ENCODE assay signal across 9 cellular contexts in genomic region chr17:36949461-36949927, GRCh38. TPM values are rescaled to one million over a fixed set of nuclear protein-coding genes. Genes with fewer than 3 reads are reported as not detected.
DNase-seq lines count a peak whose midpoint lies in the region; ATAC-seq, FAIRE-seq and TF ChIP-seq lines count a peak whose summit lies in the region.
"Had no signal": no experiment of that assay in that cellular context is flagged by ENCODE, and none has a peak within 500 bp of the region (broad histone marks: within the 10 kb centered on the region; RNA-seq: fewer than 3 reads in every experiment).

No MANE protein-coding gene starts in this region.

- FAIRE-seq in pancreas (lab: Jason Lieb, UNC) = no peak
- FAIRE-seq: islet of Langerhans had no signal

- no peaks in the 10 kb centered on the region for H3K9me3 Mint-ChIP-seq in activated CD8-positive, alpha-beta memory T cell treated with anti-CD3 and anti-CD28 coated beads, Interleukin-2, amount 10 ng/mL, durations not matched to agents 7 days and 5 days (ENCODE audit: low read depth)

- H3F3A ChIP-seq in SK-N-SH (replicated peaks; ENCODE audit: insufficient read depth) = peaks cover 4% of the 10 kb centered on the region

- H3K4me2 ChIP-seq in SK-N-SH = peak overlapping the region; percentile 94

- peak overlapping the region; percentile 75 for H2AFZ ChIP-seq in SK-N-SH (ENCODE audit: low read depth)

- DNase-seq in activated CD8-positive, alpha-beta memory T cell treated with anti-CD3 and anti-CD28 coated beads, Interleukin-2, amount 10 ng/mL, durations not matched to agents 7 days and 5 days = no peak
- DNase-seq in activated CD8-positive, alpha-beta memory T cell treated with anti-CD3 and anti-CD28 coated beads, Interleukin-2, amount 50 U/mL, for 4 hours = no peak
- DNase-seq in SK-N-SH = no peak
- DNase-seq in fibroblast of the aortic adventitia (ENCODE audit: low read depth) = no peak
- DNase-seq in pancreas = no peak
- DNase-seq in epidermal melanocyte (ENCODE audit: insufficient read length, low spot score) = no peak

- intact Hi-C loops in pancreas (cut with DNase I) = no loop called here

- peaks cover 39% of the 10 kb centered on the region for H3K27me3 Mint-ChIP-seq in activated CD8-positive, alpha-beta memory T cell treated with anti-CD3 and anti-CD28 coated beads, Interleukin-2, amount 10 ng/mL, durations not matched to agents 7 days and 5 days

- H3K36me3 ChIP-seq in SK-N-SH (replicated peaks in 1 of 2; ENCODE audit: control insufficient read depth in 1 of 2, insufficient read depth in 2 of 2, low read length in 1 of 2) (peaks cover 35 to 39% of the 10 kb centered on the region in 2 experiments), pancreas (peaks cover 0 to 13% (median 5%) of the 10 kb centered on the region in 3 donors)

- peaks cover 41% of the 10 kb centered on the region for H3K36me3 Mint-ChIP-seq in activated CD8-positive, alpha-beta memory T cell treated with anti-CD3 and anti-CD28 coated beads, Interleukin-2, amount 10 ng/mL, durations not matched to agents 7 days and 5 days

- no peak for ATAC-seq in activated CD8-positive, alpha-beta memory T cell treated with anti-CD3 and anti-CD28 coated beads, Interleukin-2, amount 10 ng/mL, durations not matched to agents 7 days and 5 days
- peak; percentile 41 to 55 (median 48) for ATAC-seq in pancreas
- no peak for ATAC-seq in HG03354 (IDR thresholded peaks at IDR 0.05; ENCODE audit: poor library complexity, severe bottlenecking, unreplicated experiment)
- ATAC-seq in GM21381 (IDR thresholded peaks at IDR 0.05; ENCODE audit: unreplicated experiment) = no peak

- peaks cover 42% of the 10 kb centered on the region for H3K4me1 Mint-ChIP-seq in activated CD8-positive, alpha-beta memory T cell treated with anti-CD3 and anti-CD28 coated beads, Interleukin-2, amount 10 ng/mL, durations not matched to agents 7 days and 5 days

- H3K4me3 Mint-ChIP-seq in activated CD8-positive, alpha-beta memory T cell treated with anti-CD3 and anti-CD28 coated beads, Interleukin-2, amount 10 ng/mL, durations not matched to agents 7 days and 5 days = peak overlapping the region; percentile 87

- 0 out of 2 replicates have a peak, but pooled peaks have one; percentile 2 for TF ChIP-seq RAD21 in SK-N-SH (IDR thresholded peaks at IDR 0.05; ENCODE audit: low read length)

- peak overlapping the region; percentile 95 for H3K27ac Mint-ChIP-seq in activated CD8-positive, alpha-beta memory T cell treated with anti-CD3 and anti-CD28 coated beads, Interleukin-2, amount 10 ng/mL, durations not matched to agents 7 days and 5 days

- H3K9me2 ChIP-seq in SK-N-SH = no peaks in the 10 kb centered on the region

- WGBS in SK-N-SH (ENCODE audit: low lambda C conversion rate) = 4% methylated on average over 9 of the region's 9 CpGs
- 8 to 12% methylated on average over 9 of the region's 9 CpGs for WGBS in pancreas, 2 donors

- no peak for TF ChIP-seq EP300 in SK-N-SH (IDR thresholded peaks at IDR 0.05; ENCODE audit: borderline replicate concordance in 1 of 2, low read depth in 1 of 2, low read length in 1 of 2)

- H3K4me1 ChIP-seq in SK-N-SH (ENCODE audit: control insufficient read depth in 1 of 2, insufficient read depth in 2 of 2, low read depth in 1 of 2, low read length in 1 of 2) (peaks cover 0 to 16% of the 10 kb centered on the region in 2 experiments; a peak in 2 of 4 replicates), pancreas (peaks cover 0 to 18% (median 0%) of the 10 kb centered on the region in 3 donors)

- TF ChIP-seq CTCF in SK-N-SH (IDR thresholded peaks at IDR 0.05) (no peak), fibroblast of the aortic adventitia (IDR thresholded peaks at IDR 0.05; ENCODE audit: insufficient read depth, low read length) (no peak), pancreas (IDR thresholded peaks at IDR 0.05) (no peak)

- H3K79me2 ChIP-seq in SK-N-SH (ENCODE audit: insufficient read depth) = peaks cover 33% of the 10 kb centered on the region

- H3K9ac ChIP-seq in SK-N-SH = peak overlapping the region; percentile 86

- H3K27me3 ChIP-seq in SK-N-SH (ENCODE audit: insufficient read depth) (peaks cover 39% of the 10 kb centered on the region), pancreas (peaks cover 0 to 27% (median 5%) of the 10 kb centered on the region in 4 donors)

- H4K20me1 ChIP-seq in SK-N-SH (ENCODE audit: insufficient read depth) = peaks cover 13% of the 10 kb centered on the region

- peak overlapping the region; percentile 70 to 91 for H3K4me3 ChIP-seq in SK-N-SH (ENCODE audit: low read depth in 2 of 2, low read length in 1 of 2)
- H3K4me3 ChIP-seq in fibroblast of the aortic adventitia (ENCODE audit: low read depth, low read length) = peak overlapping the region; percentile 89
- H3K4me3 ChIP-seq in pancreas = peak overlapping the region; percentile 63 to 86 (median 76)

- H3K9me3 ChIP-seq in SK-N-SH (no peaks in the 10 kb centered on the region), pancreas (no peaks in the 10 kb centered on the region)

- CTCF ChIA-PET in activated CD8-positive, alpha-beta memory T cell treated with anti-CD3 and anti-CD28 coated beads, Interleukin-2, amount 10 ng/mL, durations not matched to agents 7 days and 5 days (lab: Charles Lee) = interaction anchor here (0.6 to 1.5 kb wide), 8 partner anchors 10 to 347 kb away, joined by 3 to 7 read pairs (median 3); partner anchors contain the start of gene LHX1
- CTCF ChIA-PET in SK-N-SH (lab: Yijun Ruan, JAX) = interaction anchor here (0.6 to 1.8 kb wide), 12 partner anchors 16 to 324 kb away, joined by 3 to 8 read pairs (median 3); no protein-coding TSS in a partner anchor

- POLR2A ChIA-PET in SK-N-SH (lab: Yijun Ruan, JAX) = interaction anchor here (0.6 kb wide), 2 partner anchors 93 to 147 kb away, joined by 3 read pairs; no protein-coding TSS in a partner anchor

- H3K27ac ChIP-seq in SK-N-SH (ENCODE audit: low read depth in 2 of 2, low read length in 1 of 2) (peak overlapping the region; percentile 82), pancreas (peak overlapping the region; percentile 66 to 77 (median 72))

TF ChIP-seq in SK-N-SH, 30 proteins besides CTCF, POLR2A, EP300 and RAD21:
- no peak for TF ChIP-seq MXI1 (IDR thresholded peaks at IDR 0.05; ENCODE audit: low read depth, low read length)
- no peak for TF ChIP-seq REST (IDR thresholded peaks at IDR 0.05; ENCODE audit: low read depth, low read length)
- no peak for TF ChIP-seq TEAD4 (IDR thresholded peaks at IDR 0.05; ENCODE audit: borderline replicate concordance, insufficient read depth)
- no peak for TF ChIP-seq NFIC (IDR thresholded peaks at IDR 0.05; ENCODE audit: borderline replicate concordance)
- no peak for TF ChIP-seq SMC3 (IDR thresholded peaks at IDR 0.05; ENCODE audit: low read depth, low read length)
- TF ChIP-seq FOXM1 (IDR thresholded peaks at IDR 0.05; ENCODE audit: low read depth) = no peak
- TF ChIP-seq, protein P1, sequence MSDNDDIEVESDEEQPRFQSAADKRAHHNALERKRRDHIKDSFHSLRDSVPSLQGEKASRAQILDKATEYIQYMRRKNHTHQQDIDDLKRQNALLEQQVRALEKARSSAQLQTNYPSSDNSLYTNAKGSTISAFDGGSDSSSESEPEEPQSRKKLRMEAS (IDR thresholded peaks at IDR 0.05; ENCODE audit: low read depth) = no peak
- TF ChIP-seq SIN3A (IDR thresholded peaks at IDR 0.05; ENCODE audit: borderline replicate concordance, low read depth, low read length) = no peak
- no peak for TF ChIP-seq YY1 (IDR thresholded peaks at IDR 0.05; ENCODE audit: low read depth)
TF ChIP-seq in SK-N-SH: peak in this region for 0.

RNA-seq across cellular contexts. Expression of gene AATF, which starts 0.7 kb away (rescaled TPM):
- 10 to 100 TPM; 78.7 to 84.5 TPM for total RNA-seq in activated CD8-positive, alpha-beta memory T cell treated with anti-CD3 and anti-CD28 coated beads, Interleukin-2, amount 10 ng/mL, durations not matched to agents 7 days and 5 days
- polyA plus RNA-seq in SK-N-SH (2012; rRNA removed) (14.6 and 18.8 TPM in 2 replicates), pancreas (10 to 100 TPM; 20.1 to 26.5 TPM)
- polyA plus RNA-seq in SK-N-SH (2012; cell fraction: cytosol; rRNA removed) = 18.7 and 22.1 TPM in 2 replicates
- 21.0 and 21.2 TPM in 2 replicates for polyA plus RNA-seq in SK-N-SH (2012; cell fraction: nucleus; rRNA removed)
- total RNA-seq in fibroblast of the aortic adventitia (ENCODE audit: low replicate concordance) (25.1 and 80.8 TPM in 2 replicates), pancreas (10 to 100 TPM; 21.6 to 38.4 (median 32.2) TPM)

RNA-seq across cellular contexts. Expression of gene LHX1, which starts 12.2 kb away (rescaled TPM):
- total RNA-seq in activated CD8-positive, alpha-beta memory T cell treated with anti-CD3 and anti-CD28 coated beads, Interleukin-2, amount 10 ng/mL, durations not matched to agents 7 days and 5 days = under 1 TPM in 1 of 2 experiments, not detected in 1; 0.66 TPM
- not detected in 2 replicates for polyA plus RNA-seq in SK-N-SH (2012; rRNA removed)
- polyA plus RNA-seq in SK-N-SH (2012; cell fraction: cytosol; rRNA removed) = not detected in 2 replicates
- not detected in 2 replicates for polyA plus RNA-seq in SK-N-SH (2012; cell fraction: nucleus; rRNA removed)
- total RNA-seq in fibroblast of the aortic adventitia (ENCODE audit: low replicate concordance) = 0.49 TPM in 1 of 2 replicates, not detected in the other
- total RNA-seq in pancreas = not detected
- polyA plus RNA-seq in pancreas = under 1 TPM in 1 of 2 donors, not detected in 1; 0.05 TPM

Comparison
In these comparisons a context has a peak if more than half of its experiments do, and no peak if none do; other contexts are left out.
1. ATAC-seq: peak in pancreas (4 of 4); none in activated CD8-positive, alpha-beta memory T cell treated with anti-CD3 and anti-CD28 coated beads, Interleukin-2, amount 10 ng/mL, durations not matched to agents 7 days and 5 days (single experiment), HG03354 (single experiment) and GM21381 (single experiment).
2. Peak in every context shown above with its lines, with median percentiles within 50 percentile points of each other: H3K4me3 ChIP-seq.